In genomic region chr2:227933891-227934290, GRCh38 we compare ENCODE assay signal across 1 cellular context.
TF ChIP-seq lines count a peak whose summit lies in the region.

No MANE protein-coding gene starts in this region.

TF ChIP-seq in GM23338, 12 proteins besides CTCF, POLR2A, EP300 and RAD21 (continued from another document):
- TF ChIP-seq, protein P1, sequence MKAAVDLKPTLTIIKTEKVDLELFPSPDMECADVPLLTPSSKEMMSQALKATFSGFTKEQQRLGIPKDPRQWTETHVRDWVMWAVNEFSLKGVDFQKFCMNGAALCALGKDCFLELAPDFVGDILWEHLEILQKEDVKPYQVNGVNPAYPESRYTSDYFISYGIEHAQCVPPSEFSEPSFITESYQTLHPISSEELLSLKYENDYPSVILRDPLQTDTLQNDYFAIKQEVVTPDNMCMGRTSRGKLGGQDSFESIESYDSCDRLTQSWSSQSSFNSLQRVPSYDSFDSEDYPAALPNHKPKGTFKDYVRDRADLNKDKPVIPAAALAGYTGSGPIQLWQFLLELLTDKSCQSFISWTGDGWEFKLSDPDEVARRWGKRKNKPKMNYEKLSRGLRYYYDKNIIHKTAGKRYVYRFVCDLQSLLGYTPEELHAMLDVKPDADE (IDR thresholded peaks at IDR 0.05) = no peak
